In genomic region chrX:9352683-9353430, GRCh38 we compare ENCODE assay signal across 8 cellular contexts.
DNase-seq lines count a peak whose midpoint lies in the region; ATAC-seq, FAIRE-seq and TF ChIP-seq lines count a peak whose summit lies in the region.

No MANE protein-coding gene starts in this region.

- H3K4me3 ChIP-seq in PC-9 (peak overlapping the region; percentile 37; the same call in 1 of the 2 replicates), K562 (peak overlapping the region; percentile 24; the same call in 1 of the 2 replicates), trophoblast cell (ENCODE audit: low read depth, low read length) (no peak overlapping the region)

- no peak overlapping the region for H3K23ac ChIP-seq in trophoblast cell (ENCODE audit: low read length)

- intact Hi-C loops in PC-9 (cut with micrococcal nuclease; ENCODE audit: unreplicated experiment), result no loop called here
- intact Hi-C loops in K562 (cut with micrococcal nuclease), result loop anchor here (1.0 to 5.0 kb wide), 5 partner anchors 11 to 381 kb away; no protein-coding TSS in a partner anchor

- ATAC-seq in GM18861 (IDR thresholded peaks at IDR 0.05; ENCODE audit: unreplicated experiment), result peak; percentile 77
- peak; percentile 63 for ATAC-seq in HG02970 (IDR thresholded peaks at IDR 0.05; ENCODE audit: low FRiP score, unreplicated experiment)
- ATAC-seq in K562, result peak; percentile 88

- no peak for TF ChIP-seq RAD21 in K562 (CRISPR knock-in tag; conservative IDR thresholded peaks at IDR 0.05 in 1 of 2, IDR thresholded peaks at IDR 0.05 in 1 of 2)

- POLR2A ChIA-PET in PC-9 (lab: Charles Lee; ENCODE audit: unreplicated experiment) (no interaction called here), K562 (lab: Yijun Ruan, JAX) (interaction anchor here (0.7 to 0.8 kb wide), 3 partner anchors 8 to 27 kb away, joined by 3 to 4 read pairs (median 3); no protein-coding TSS in a partner anchor)

- no peak overlapping the region for H3K14ac ChIP-seq in trophoblast cell (ENCODE audit: low read length)

- no peak overlapping the region for H4K8ac ChIP-seq in trophoblast cell (ENCODE audit: low read depth, low read length)

- no peaks in the 10 kb centered on the region for H4K20me1 ChIP-seq in PC-9 (ENCODE audit: insufficient read depth)
- H4K20me1 ChIP-seq in K562 (replicated peaks; ENCODE audit: control insufficient read depth, insufficient read depth, low read length), result no peaks in the 10 kb centered on the region

- TF ChIP-seq EP300 in K562 (IDR thresholded peaks at IDR 0.05; ENCODE audit: low read length), result peak; percentile 82

- peaks cover 17% of the 10 kb centered on the region for H3F3A ChIP-seq in PC-9 (ENCODE audit: insufficient read depth, low read depth)

- TF ChIP-seq CTCF in PC-9 (conservative IDR thresholded peaks at IDR 0.05) (no peak), K562 (IDR thresholded peaks at IDR 0.05 in 2 of 3, conservative IDR thresholded peaks at IDR 0.05 in 1 of 3; ENCODE audit: insufficient read depth in 2 of 3, low read depth in 1 of 3, low read length in 3 of 3) (no peak)

- H3K79me1 ChIP-seq in trophoblast cell (ENCODE audit: low read length), result no peaks in the 10 kb centered on the region

- H2BK5ac ChIP-seq in trophoblast cell (ENCODE audit: low read depth, low read length, poor library complexity), result no peak overlapping the region

- no peak overlapping the region for H4K91ac ChIP-seq in trophoblast cell (ENCODE audit: low read depth, low read length)

- H3K36me3 ChIP-seq in PC-9 (ENCODE audit: low read depth) (no peaks in the 10 kb centered on the region), K562 (ENCODE audit: control insufficient read depth, insufficient read depth, low read length) (no peaks in the 10 kb centered on the region), trophoblast cell (ENCODE audit: control insufficient read depth in 1 of 2, insufficient read depth in 2 of 2, low read length in 2 of 2) (no peaks in the 10 kb centered on the region)

- no peaks in the 10 kb centered on the region for H3K79me2 ChIP-seq in PC-9 (ENCODE audit: low read depth)
- no peaks in the 10 kb centered on the region for H3K79me2 ChIP-seq in K562 (ENCODE audit: control insufficient read depth, insufficient read depth, low read length)
- no peaks in the 10 kb centered on the region for H3K79me2 ChIP-seq in trophoblast cell (ENCODE audit: control insufficient read depth, insufficient read depth, low read length, poor library complexity)

- H3K9me3 ChIP-seq in PC-9 (ENCODE audit: insufficient read depth, low read depth) (no peaks in the 10 kb centered on the region), K562 (replicated peaks; ENCODE audit: control insufficient read depth, insufficient read depth, low read depth, low read length) (peaks cover 7% of the 10 kb centered on the region), trophoblast cell (ENCODE audit: insufficient read depth, low read depth, low read length) (no peaks in the 10 kb centered on the region)

- no peaks in the 10 kb centered on the region for H3K27me3 ChIP-seq in PC-9 (ENCODE audit: insufficient read depth, low read depth)
- H3K27me3 ChIP-seq in K562 (ENCODE audit: control insufficient read depth in 2 of 2, insufficient read depth in 2 of 2, low read length in 2 of 2), result no peaks in the 10 kb centered on the region
- H3K27me3 ChIP-seq in trophoblast cell (ENCODE audit: insufficient read depth, low read length), result no peaks in the 10 kb centered on the region

- H3K27ac ChIP-seq in PC-9, result peak overlapping the region; percentile 97
- peak overlapping the region; percentile 95 for H3K27ac ChIP-seq in K562 (ENCODE audit: extremely low read depth, low read depth, low read length)
- no peak overlapping the region for H3K27ac ChIP-seq in trophoblast cell (ENCODE audit: low read depth, low read length)

- 9% methylated on average over 12 of the region's 16 CpGs for WGBS in K562 (ENCODE audit: insufficient coverage, low coverage, missing lambda C conversion rate)
- WGBS in trophoblast cell (ENCODE audit: extremely low coverage, insufficient coverage, insufficient read length), result no CpG with 5 or more reads among the region's 16 CpGs

- peak; percentile 49 for DNase-seq in AG08395 (ENCODE audit: low spot score)
- DNase-seq in PC-9, result peak in 1 of 2 experiments; percentile 49
- DNase-seq in K562 (ENCODE audit: extremely low read depth in 1 of 4, low spot score in 3 of 4), result peak; percentile 36 to 91 (median 53)
- DNase-seq in trophoblast cell, result peak; percentile 68 to 80
- DNase-seq in NCI-H187 (lab: John Stamatoyannopoulos, UW), result no peak
- no peak for DNase-seq in mesenteric fat pad (ENCODE audit: low spot score)

- H2BK120ac ChIP-seq in trophoblast cell (ENCODE audit: insufficient read depth, low read length, poor library complexity), result no peak overlapping the region

- H2AK5ac ChIP-seq in trophoblast cell (ENCODE audit: low read length), result no peak overlapping the region

- H3K4me2 ChIP-seq in PC-9 (peak overlapping the region; percentile 82), K562 (ENCODE audit: insufficient read depth, low read length) (peak overlapping the region; percentile 75), trophoblast cell (ENCODE audit: low read length) (no peak overlapping the region)

- H3K4ac ChIP-seq in trophoblast cell (ENCODE audit: low read depth, low read length), result no peak overlapping the region

- CTCF ChIA-PET in PC-9 (lab: Charles Lee) (no interaction called here), K562 (lab: Yijun Ruan, JAX; ENCODE audit: low intra/inter-chr PET ratio) (no interaction called here)

- H3K9me2 ChIP-seq in PC-9 (ENCODE audit: insufficient read depth), result no peaks in the 10 kb centered on the region

- H3K9ac ChIP-seq in K562 (ENCODE audit: insufficient read depth in 1 of 2, low read depth in 2 of 2, low read length in 2 of 2) (peak overlapping the region; percentile 46 to 70; a peak in 3 of 4 replicates), trophoblast cell (ENCODE audit: low read length) (no peak overlapping the region)

- peak; percentile 89 for FAIRE-seq in K562 (lab: Jason Lieb, UNC)

- 0 out of 2 replicates have a peak overlapping the region, but pooled peaks have one; percentile 28 for H2AFZ ChIP-seq in PC-9
- H2AFZ ChIP-seq in K562 (ENCODE audit: low read depth, low read length), result peak overlapping the region; percentile 95
- no peak overlapping the region for H2AFZ ChIP-seq in trophoblast cell (ENCODE audit: insufficient read depth, low read length, poor library complexity)

- H3K4me1 ChIP-seq in PC-9 (replicated peaks; ENCODE audit: insufficient read depth) (peaks cover 30% of the 10 kb centered on the region), K562 (replicated peaks in 1 of 2; ENCODE audit: control insufficient read depth in 2 of 2, insufficient read depth in 2 of 2, low read length in 2 of 2) (peaks cover 18 to 33% of the 10 kb centered on the region in 2 experiments; a peak in 4 of 5 replicates), trophoblast cell (ENCODE audit: control insufficient read depth in 1 of 2, insufficient read depth in 2 of 2, low read length in 2 of 2) (peaks cover 0 to 2% of the 10 kb centered on the region in 2 experiments)

- H2BK12ac ChIP-seq in trophoblast cell (ENCODE audit: low read length), result no peak overlapping the region

- no peak overlapping the region for H4K12ac ChIP-seq in trophoblast cell (ENCODE audit: low read depth, low read length)

- BruUV-seq in PC-9 (replicated peaks; lab: Mats Ljungman, UMichigan) (no TSS peak), K562 (replicated peaks; lab: Mats Ljungman, UMichigan) (TSS peak; percentile 76)

- TF ChIP-seq POLR2A in K562 (conservative IDR thresholded peaks at IDR 0.05), result no peak

- no peaks in the 10 kb centered on the region for H3K9me1 ChIP-seq in K562 (ENCODE audit: control insufficient read depth, insufficient read depth, low read length)

- in situ Hi-C loops in K562 (cut with MboI), result no loop called here

- H3K18ac ChIP-seq in trophoblast cell (ENCODE audit: low read length), result no peak overlapping the region

TF ChIP-seq in K562, 482 proteins besides CTCF, POLR2A, EP300 and RAD21 (continues in another document):
- TF ChIP-seq NR2C2 (CRISPR knock-in tag; IDR thresholded peaks at IDR 0.05) (no peak), NR2C2 (tag; IDR thresholded peaks at IDR 0.05) (peak; percentile 44; the same call in 1 of the 2 replicates), ZNF239 (CRISPR knock-in tag; IDR thresholded peaks at IDR 0.05) (no peak), TAL1 (IDR thresholded peaks at IDR 0.05) (peak; percentile 41; the same call in 1 of the 2 replicates), ETV1 (tag; conservative IDR thresholded peaks at IDR 0.05; ENCODE audit: low read depth) (peak; percentile 77), DPF2 (IDR thresholded peaks at IDR 0.05) (peak; percentile 78), NFE2L1 (tag; IDR thresholded peaks at IDR 0.05; ENCODE audit: borderline replicate concordance, low read depth) (peak; percentile 67; the same call in 1 of the 2 replicates), ZNF23 (CRISPR knock-in tag; IDR thresholded peaks at IDR 0.05) (no peak), CBFA2T2 (conservative IDR thresholded peaks at IDR 0.05) (0 out of 2 replicates have a peak, but pooled peaks have one; percentile 17), GABPA (tag; conservative IDR thresholded peaks at IDR 0.05; ENCODE audit: low read depth) (peak; percentile 46; the same call in 1 of the 2 replicates), C11orf30 (IDR thresholded peaks at IDR 0.05; ENCODE audit: low read depth) (peak; percentile 96), CCNT2 (IDR thresholded peaks at IDR 0.05; ENCODE audit: borderline replicate concordance, extremely low read depth, insufficient read length, low read depth, low read length) (no peak), SMARCE1 (IDR thresholded peaks at IDR 0.05) (peak; percentile 47; the same call in 1 of the 2 replicates)
- TF ChIP-seq, protein P1, sequence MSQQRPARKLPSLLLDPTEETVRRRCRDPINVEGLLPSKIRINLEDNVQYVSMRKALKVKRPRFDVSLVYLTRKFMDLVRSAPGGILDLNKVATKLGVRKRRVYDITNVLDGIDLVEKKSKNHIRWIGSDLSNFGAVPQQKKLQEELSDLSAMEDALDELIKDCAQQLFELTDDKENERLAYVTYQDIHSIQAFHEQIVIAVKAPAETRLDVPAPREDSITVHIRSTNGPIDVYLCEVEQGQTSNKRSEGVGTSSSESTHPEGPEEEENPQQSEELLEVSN (IDR thresholded peaks at IDR 0.05; ENCODE audit: borderline replicate concordance in 1 of 2, extremely low read depth in 1 of 2, insufficient read depth in 1 of 2, insufficient read length in 1 of 2, low read depth in 1 of 2, low read length in 1 of 2, poor library complexity in 1 of 2, severe bottlenecking in 1 of 2), result peak in 1 of 2 experiments; percentile 16

Comparison
In these comparisons a context has a peak if more than half of its experiments do, and no peak if none do; other contexts are left out.
1. DNase-seq: peak in AG08395 (single experiment), K562 (4 of 4) and trophoblast cell (2 of 2); none in NCI-H187 (0 of 2) and mesenteric fat pad (single experiment).
2. Peak in every context shown above with its lines, with median percentiles within 50 percentile points of each other: ATAC-seq.